In genomic region chr7:2708547-2709310, GRCh38 we compare ENCODE assay signal across 16 cellular contexts.
DNase-seq lines count a peak whose midpoint lies in the region; ATAC-seq and TF ChIP-seq lines count a peak whose summit lies in the region.
"Had no signal": no experiment of that assay in that cellular context is flagged by ENCODE, and none has a peak within 500 bp of the region (broad histone marks: within the 10 kb centered on the region; RNA-seq: fewer than 3 reads in every experiment).

No MANE protein-coding gene starts in this region.

- peak overlapping the region; percentile 24 for H3K27ac Mint-ChIP-seq in activated naive CD4-positive, alpha-beta T cell treated with anti-CD3 and anti-CD28 coated beads, Interleukin-2, amount 10 ng/mL, durations not matched to agents 7 days and 5 days
- H3K27ac Mint-ChIP-seq in memory B cell, result peak overlapping the region; percentile 98
- H3K27ac Mint-ChIP-seq: T-helper 2 cell treated with Interferon-gamma antibody and Interleukin-4, amounts not matched to agents 5 μg/mL and 100 μg/mL, for 36 hours had no signal

- no peaks in the 10 kb centered on the region for H4K20me1 ChIP-seq in MM.1S (ENCODE audit: insufficient read depth, low read length)

- peaks cover 22% of the 10 kb centered on the region for H3K4me1 ChIP-seq in MM.1S (ENCODE audit: low read length)
- peaks cover 27% of the 10 kb centered on the region for H3K4me1 ChIP-seq in effector memory CD4-positive, alpha-beta T cell (ENCODE audit: control insufficient read depth, insufficient read depth, low read length, poor library complexity, severe bottlenecking)

- ATAC-seq in memory B cell (ENCODE audit: low read depth), result no peak

- no peak overlapping the region for H3K4me3 Mint-ChIP-seq in activated naive CD4-positive, alpha-beta T cell treated with anti-CD3 and anti-CD28 coated beads, Interleukin-2, amount 10 ng/mL, durations not matched to agents 7 days and 5 days
- H3K4me3 Mint-ChIP-seq in memory B cell, result peak overlapping the region; percentile 90
- H3K4me3 Mint-ChIP-seq: brain had no signal

- H3K36me3 ChIP-seq in MM.1S (replicated peaks; ENCODE audit: insufficient read depth, low read length), result no peaks in the 10 kb centered on the region
- H3K36me3 ChIP-seq in effector memory CD4-positive, alpha-beta T cell (ENCODE audit: control insufficient read depth, insufficient read depth, low read length), result no peaks in the 10 kb centered on the region
- H3K36me3 ChIP-seq: gastrocnemius medialis, suprapubic skin had no signal

- peak overlapping the region; percentile 81; the same call in 1 of the 2 replicates for H2AFZ ChIP-seq in MM.1S (ENCODE audit: low read length)
- H2AFZ ChIP-seq: hepatocyte had no signal

- no peaks in the 10 kb centered on the region for H3K9me2 ChIP-seq in MM.1S (replicated peaks; ENCODE audit: insufficient read depth, low read length)

- H3K4me3 ChIP-seq in MM.1S (ENCODE audit: low read length), result peak overlapping the region; percentile 64; the same call in 1 of the 2 replicates
- no peak overlapping the region for H3K4me3 ChIP-seq in effector memory CD4-positive, alpha-beta T cell (ENCODE audit: insufficient read depth, low read depth, low read length, poor library complexity, severe bottlenecking)
- H3K4me3 ChIP-seq: hepatocyte had no signal

- peak overlapping the region; percentile 95 for H3K4me2 ChIP-seq in MM.1S (ENCODE audit: low read depth, low read length)
- H3K4me2 ChIP-seq: hepatocyte had no signal

- TF ChIP-seq CTCF in MM.1S (IDR thresholded peaks at IDR 0.05; ENCODE audit: low read length) (no peak), GM20000 (IDR thresholded peaks at IDR 0.05; ENCODE audit: extremely low read depth, missing control alignments) (no peak)

- no peaks in the 10 kb centered on the region for H3K36me3 Mint-ChIP-seq in activated naive CD4-positive, alpha-beta T cell treated with anti-CD3 and anti-CD28 coated beads, Interleukin-2, amount 10 ng/mL, durations not matched to agents 7 days and 5 days
- H3K36me3 Mint-ChIP-seq in memory B cell, result peaks cover 4% of the 10 kb centered on the region

- CTCF ChIA-PET in activated naive CD4-positive, alpha-beta T cell treated with anti-CD3 and anti-CD28 coated beads, Interleukin-2, amount 10 ng/mL, durations not matched to agents 7 days and 5 days (lab: Charles Lee), result interaction anchor here (0.7 to 16.7 kb wide), 16 partner anchors 9 to 301 kb away, joined by 3 to 222 read pairs (median 6); no protein-coding TSS in a partner anchor

- H3K27ac ChIP-seq in MM.1S (ENCODE audit: low read length), result no peak overlapping the region
- H3K27ac ChIP-seq in effector memory CD4-positive, alpha-beta T cell (ENCODE audit: insufficient read depth, low read length, poor library complexity, severe bottlenecking), result no peak overlapping the region
- H3K27ac ChIP-seq: gastrocnemius medialis, hepatocyte, suprapubic skin had no signal

- H3K9me3 Mint-ChIP-seq in activated naive CD4-positive, alpha-beta T cell treated with anti-CD3 and anti-CD28 coated beads, Interleukin-2, amount 10 ng/mL, durations not matched to agents 7 days and 5 days, result no peaks in the 10 kb centered on the region
- H3K9me3 Mint-ChIP-seq in memory B cell, result no peaks in the 10 kb centered on the region
- H3K9me3 Mint-ChIP-seq: T-helper 2 cell treated with Interferon-gamma antibody and Interleukin-4, amounts not matched to agents 5 μg/mL and 100 μg/mL, for 36 hours had no signal

- no peaks in the 10 kb centered on the region for H3K27me3 ChIP-seq in MM.1S (replicated peaks; ENCODE audit: insufficient read depth, low read length)
- H3K27me3 ChIP-seq in effector memory CD4-positive, alpha-beta T cell (replicated peaks; ENCODE audit: control insufficient read depth, insufficient read depth, low read length, poor library complexity, severe bottlenecking), result no peaks in the 10 kb centered on the region
- H3K27me3 ChIP-seq: hepatocyte, suprapubic skin had no signal

- no peak for DNase-seq in activated naive CD4-positive, alpha-beta T cell treated with anti-CD3 and anti-CD28 coated beads, Interleukin-2, amount 10 ng/mL, durations not matched to agents 7 days and 5 days
- DNase-seq in activated naive CD4-positive, alpha-beta T cell (lab: John Stamatoyannopoulos, UW), result no peak
- DNase-seq in MM.1S (no peak), memory B cell (ENCODE audit: low spot score in 2 of 2) (no peak), AML-193 (lab: John Stamatoyannopoulos, UW) (no peak), EL (no peak), GM20000 (ENCODE audit: low spot score) (no peak)
- no peak for DNase-seq in effector memory CD4-positive, alpha-beta T cell
- DNase-seq: 8988T, DMS153, left cardiac atrium had no signal

- no peaks in the 10 kb centered on the region for H3K9me3 ChIP-seq in MM.1S (replicated peaks; ENCODE audit: insufficient read depth, low read length)
- no peaks in the 10 kb centered on the region for H3K9me3 ChIP-seq in effector memory CD4-positive, alpha-beta T cell (ENCODE audit: control insufficient read depth, low read length)
- H3K9me3 ChIP-seq: gastrocnemius medialis, suprapubic skin had no signal

- peaks cover 22% of the 10 kb centered on the region for H3F3A ChIP-seq in MM.1S (ENCODE audit: insufficient read depth, low read length)

- H3K27me3 Mint-ChIP-seq in activated naive CD4-positive, alpha-beta T cell treated with anti-CD3 and anti-CD28 coated beads, Interleukin-2, amount 10 ng/mL, durations not matched to agents 7 days and 5 days, result peaks cover 78% of the 10 kb centered on the region
- H3K27me3 Mint-ChIP-seq in memory B cell, result no peaks in the 10 kb centered on the region
- H3K27me3 Mint-ChIP-seq: brain had no signal

- H3K4me1 Mint-ChIP-seq in activated naive CD4-positive, alpha-beta T cell treated with anti-CD3 and anti-CD28 coated beads, Interleukin-2, amount 10 ng/mL, durations not matched to agents 7 days and 5 days, result peaks cover 35% of the 10 kb centered on the region
- H3K4me1 Mint-ChIP-seq in memory B cell, result peaks cover 22% of the 10 kb centered on the region

- peak overlapping the region; percentile 86 for H3K9ac ChIP-seq in MM.1S (ENCODE audit: low read length)

- no peaks in the 10 kb centered on the region for H3K79me2 ChIP-seq in MM.1S (ENCODE audit: low read length)
- H3K79me2 ChIP-seq: hepatocyte had no signal
